Comparison of ENCODE assay signal across 24 cellular contexts in genomic region chr13:90222758-90223157, GRCh38.
DNase-seq lines count a peak whose midpoint lies in the region; ATAC-seq, FAIRE-seq and TF ChIP-seq lines count a peak whose summit lies in the region.
"Had no signal": no experiment of that assay in that cellular context is flagged by ENCODE, and none has a peak within 500 bp of the region (broad histone marks: within the 10 kb centered on the region; RNA-seq: fewer than 3 reads in every experiment).

No MANE protein-coding gene starts in this region.

- H3K4me1 ChIP-seq in pancreas = no peaks in the 10 kb centered on the region
- H3K4me1 ChIP-seq: BE2C, BLaER1 had no signal

- H3K36me3 ChIP-seq in pancreas = no peaks in the 10 kb centered on the region
- H3K36me3 ChIP-seq: BE2C, BLaER1 had no signal

- TF ChIP-seq CTCF in pancreas (IDR thresholded peaks at IDR 0.05) = no peak

- no peak for ATAC-seq in pancreas
- ATAC-seq in HG03571 (IDR thresholded peaks at IDR 0.05; ENCODE audit: unreplicated experiment) = no peak
- ATAC-seq in GM18519 (IDR thresholded peaks at IDR 0.05; ENCODE audit: low FRiP score, unreplicated experiment) = no peak

- WGBS in pancreas, 2 donors = 94 to 96% methylated on average over 3 of the region's 3 CpGs

- H3K27me3 ChIP-seq in pancreas = no peaks in the 10 kb centered on the region
- H3K27me3 ChIP-seq: BE2C, BLaER1 had no signal

- no peak overlapping the region for H3K27ac ChIP-seq in pancreas
- H3K27ac ChIP-seq: 22Rv1, BLaER1 had no signal

- intact Hi-C loops in pancreas (cut with DNase I) = no loop called here

- no peaks in the 10 kb centered on the region for H3K9me3 ChIP-seq in pancreas
- H3K9me3 ChIP-seq: BE2C, BLaER1 had no signal

- H3K4me3 ChIP-seq in pancreas = no peak overlapping the region
- H3K4me3 ChIP-seq: BLaER1 had no signal

- peak; percentile 92 for FAIRE-seq in A204.1 (lab: Jason Lieb, UNC)
- peak; percentile 45 for FAIRE-seq in TTC549 (lab: Jason Lieb, UNC)
- FAIRE-seq in frontal cortex (lab: Jason Lieb, UNC) = peak; percentile 65
- FAIRE-seq in pancreas (lab: Jason Lieb, UNC) = peak; percentile 75
- FAIRE-seq: GM12891 had no signal

- no peak for DNase-seq in frontal cortex (ENCODE audit: low spot score in 2 of 2)
- no peak for DNase-seq in pancreas
- no peak for DNase-seq in NCI-H748 (lab: John Stamatoyannopoulos, UW; ENCODE audit: unreplicated experiment)
- DNase-seq: ACHN; BE2C; C1 segment of cervical spinal cord; CD4-positive, alpha-beta memory T cell; CD4-positive, CD25-positive, alpha-beta regulatory T cell; CD8-positive, alpha-beta memory T cell; COR-L47; DMS 273 treated with DMSO at 0.1 percent for 48 hours; DMS153; DMS53; DMS79; DND-41; EL; GF-D8 had no signal
